1 cellular context compared by ENCODE assay signal in the genomic region with DNA sequence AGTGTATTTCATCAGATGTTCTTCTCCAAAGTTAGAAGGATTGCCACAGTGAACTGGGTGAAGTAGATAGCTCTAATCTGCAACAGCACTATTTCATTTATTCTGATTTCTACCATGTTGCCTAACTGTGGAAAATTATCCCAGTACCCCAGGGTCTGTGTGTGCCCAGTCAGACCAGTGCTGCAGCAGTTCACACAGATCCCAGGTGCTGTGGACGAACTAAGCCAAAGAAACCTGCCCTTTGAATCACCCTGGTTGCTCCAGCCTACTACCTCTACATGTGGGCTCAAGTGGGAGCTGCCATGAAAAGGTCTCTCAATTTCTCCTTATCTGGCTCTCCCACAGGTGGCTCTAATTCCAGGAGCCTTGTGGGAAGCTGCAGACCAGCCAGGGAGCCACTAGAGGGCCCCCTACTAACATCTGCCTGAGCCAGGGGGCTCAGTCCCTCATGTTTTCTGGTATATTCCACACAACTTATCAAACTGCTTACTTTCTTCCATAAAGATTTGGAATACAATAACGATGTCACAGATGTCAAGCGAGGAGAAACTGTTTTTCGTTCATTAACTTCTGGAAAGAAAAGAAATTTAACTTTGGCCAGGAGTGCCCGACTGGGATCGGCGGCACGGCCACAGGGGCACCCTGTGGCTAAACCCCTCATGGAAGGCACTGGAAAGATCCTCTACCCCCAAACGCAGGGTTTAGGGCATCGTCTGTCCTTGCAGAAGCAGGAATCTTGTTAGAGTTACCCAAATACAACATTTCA.
TF ChIP-seq lines count a peak whose summit lies in the region.

No MANE protein-coding gene starts in this region.

TF ChIP-seq in K562, 482 proteins besides CTCF, POLR2A, EP300 and RAD21 (continued from another document):
- TF ChIP-seq, protein P1, sequence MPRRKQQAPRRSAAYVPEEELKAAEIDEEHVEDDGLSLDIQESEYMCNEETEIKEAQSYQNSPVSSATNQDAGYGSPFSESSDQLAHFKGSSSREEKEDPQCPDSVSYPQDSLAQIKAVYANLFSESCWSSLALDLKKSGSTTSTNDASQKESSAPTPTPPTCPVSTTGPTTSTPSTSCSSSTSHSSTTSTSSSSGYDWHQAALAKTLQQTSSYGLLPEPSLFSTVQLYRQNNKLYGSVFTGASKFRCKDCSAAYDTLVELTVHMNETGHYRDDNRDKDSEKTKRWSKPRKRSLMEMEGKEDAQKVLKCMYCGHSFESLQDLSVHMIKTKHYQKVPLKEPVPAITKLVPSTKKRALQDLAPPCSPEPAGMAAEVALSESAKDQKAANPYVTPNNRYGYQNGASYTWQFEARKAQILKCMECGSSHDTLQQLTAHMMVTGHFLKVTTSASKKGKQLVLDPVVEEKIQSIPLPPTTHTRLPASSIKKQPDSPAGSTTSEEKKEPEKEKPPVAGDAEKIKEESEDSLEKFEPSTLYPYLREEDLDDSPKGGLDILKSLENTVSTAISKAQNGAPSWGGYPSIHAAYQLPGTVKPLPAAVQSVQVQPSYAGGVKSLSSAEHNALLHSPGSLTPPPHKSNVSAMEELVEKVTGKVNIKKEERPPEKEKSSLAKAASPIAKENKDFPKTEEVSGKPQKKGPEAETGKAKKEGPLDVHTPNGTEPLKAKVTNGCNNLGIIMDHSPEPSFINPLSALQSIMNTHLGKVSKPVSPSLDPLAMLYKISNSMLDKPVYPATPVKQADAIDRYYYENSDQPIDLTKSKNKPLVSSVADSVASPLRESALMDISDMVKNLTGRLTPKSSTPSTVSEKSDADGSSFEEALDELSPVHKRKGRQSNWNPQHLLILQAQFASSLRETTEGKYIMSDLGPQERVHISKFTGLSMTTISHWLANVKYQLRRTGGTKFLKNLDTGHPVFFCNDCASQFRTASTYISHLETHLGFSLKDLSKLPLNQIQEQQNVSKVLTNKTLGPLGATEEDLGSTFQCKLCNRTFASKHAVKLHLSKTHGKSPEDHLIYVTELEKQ (CRISPR knock-in tag; IDR thresholded peaks at IDR 0.05): no peak
- TF ChIP-seq, protein P2, sequence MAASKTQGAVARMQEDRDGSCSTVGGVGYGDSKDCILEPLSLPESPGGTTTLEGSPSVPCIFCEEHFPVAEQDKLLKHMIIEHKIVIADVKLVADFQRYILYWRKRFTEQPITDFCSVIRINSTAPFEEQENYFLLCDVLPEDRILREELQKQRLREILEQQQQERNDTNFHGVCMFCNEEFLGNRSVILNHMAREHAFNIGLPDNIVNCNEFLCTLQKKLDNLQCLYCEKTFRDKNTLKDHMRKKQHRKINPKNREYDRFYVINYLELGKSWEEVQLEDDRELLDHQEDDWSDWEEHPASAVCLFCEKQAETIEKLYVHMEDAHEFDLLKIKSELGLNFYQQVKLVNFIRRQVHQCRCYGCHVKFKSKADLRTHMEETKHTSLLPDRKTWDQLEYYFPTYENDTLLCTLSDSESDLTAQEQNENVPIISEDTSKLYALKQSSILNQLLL (CRISPR knock-in tag; IDR thresholded peaks at IDR 0.05; ENCODE audit: borderline replicate concordance): no peak
- TF ChIP-seq CBX5 (IDR thresholded peaks at IDR 0.05; ENCODE audit: borderline replicate concordance, low read depth) (no peak), THRAP3 (IDR thresholded peaks at IDR 0.05; ENCODE audit: borderline replicate concordance) (no peak), SMARCA4 (IDR thresholded peaks at IDR 0.05) (no peak), ZSCAN32 (CRISPR knock-in tag; IDR thresholded peaks at IDR 0.05) (no peak), BDP1 (IDR thresholded peaks at IDR 0.05; ENCODE audit: insufficient read depth, insufficient read length) (no peak), RHOXF2B (CRISPR knock-in tag; conservative IDR thresholded peaks at IDR 0.05) (no peak), NR1H2 (CRISPR knock-in tag; IDR thresholded peaks at IDR 0.05) (no peak), SMARCA5 (IDR thresholded peaks at IDR 0.05) (no peak), KDM1A (IDR thresholded peaks at IDR 0.05) (no peak), TEAD4 (IDR thresholded peaks at IDR 0.05; ENCODE audit: low read length) (peak; percentile 55), TEAD4 (CRISPR knock-in tag; IDR thresholded peaks at IDR 0.05; ENCODE audit: borderline replicate concordance) (no peak), SREBF1 (IDR thresholded peaks at IDR 0.05; ENCODE audit: borderline replicate concordance, low read depth, low read length) (no peak), MCM3 (IDR thresholded peaks at IDR 0.05) (no peak), ZNF175 (CRISPR knock-in tag; IDR thresholded peaks at IDR 0.05; ENCODE audit: low read depth) (0 out of 2 replicates have a peak, but pooled peaks have one; percentile 19), ZNF830 (CRISPR knock-in tag; IDR thresholded peaks at IDR 0.05) (no peak), CBFB (CRISPR knock-in tag; IDR thresholded peaks at IDR 0.05) (no peak), ZNF24 (IDR thresholded peaks at IDR 0.05) (0 out of 2 replicates have a peak, but pooled peaks have one; percentile 25), TAL1 (IDR thresholded peaks at IDR 0.05) (peak; percentile 50), BCL6 (CRISPR knock-in tag; IDR thresholded peaks at IDR 0.05) (no peak), CHD1 (IDR thresholded peaks at IDR 0.05; ENCODE audit: low read length) (no peak), NCOR1 (IDR thresholded peaks at IDR 0.05) (no peak), MEF2A (IDR thresholded peaks at IDR 0.05; ENCODE audit: control insufficient read depth, low read depth, low read length) (no peak), CCNT2 (IDR thresholded peaks at IDR 0.05; ENCODE audit: borderline replicate concordance, extremely low read depth, insufficient read length, low read depth, low read length) (no peak), ZNF583 (CRISPR knock-in tag; IDR thresholded peaks at IDR 0.05) (no peak), CTBP1 (IDR thresholded peaks at IDR 0.05; ENCODE audit: borderline replicate concordance) (peak; percentile 16; the same call in 1 of the 2 replicates), LARP7 (IDR thresholded peaks at IDR 0.05) (no peak), SAFB (IDR thresholded peaks at IDR 0.05; ENCODE audit: borderline replicate concordance, low read depth, low read length) (no peak), MAZ (CRISPR knock-in tag; conservative IDR thresholded peaks at IDR 0.05 in 1 of 2, IDR thresholded peaks at IDR 0.05 in 1 of 2) (peak; percentile 43 to 75; a peak in 2 of 4 replicates), HDAC3 (IDR thresholded peaks at IDR 0.05; ENCODE audit: borderline replicate concordance, partially characterized antibody) (no peak), NUFIP1 (IDR thresholded peaks at IDR 0.05; ENCODE audit: partially characterized antibody) (no peak), ZNF445 (CRISPR knock-in tag; IDR thresholded peaks at IDR 0.05; ENCODE audit: low read depth) (no peak), MECOM (CRISPR knock-in tag; IDR thresholded peaks at IDR 0.05) (no peak)
- TF ChIP-seq, protein P3, sequence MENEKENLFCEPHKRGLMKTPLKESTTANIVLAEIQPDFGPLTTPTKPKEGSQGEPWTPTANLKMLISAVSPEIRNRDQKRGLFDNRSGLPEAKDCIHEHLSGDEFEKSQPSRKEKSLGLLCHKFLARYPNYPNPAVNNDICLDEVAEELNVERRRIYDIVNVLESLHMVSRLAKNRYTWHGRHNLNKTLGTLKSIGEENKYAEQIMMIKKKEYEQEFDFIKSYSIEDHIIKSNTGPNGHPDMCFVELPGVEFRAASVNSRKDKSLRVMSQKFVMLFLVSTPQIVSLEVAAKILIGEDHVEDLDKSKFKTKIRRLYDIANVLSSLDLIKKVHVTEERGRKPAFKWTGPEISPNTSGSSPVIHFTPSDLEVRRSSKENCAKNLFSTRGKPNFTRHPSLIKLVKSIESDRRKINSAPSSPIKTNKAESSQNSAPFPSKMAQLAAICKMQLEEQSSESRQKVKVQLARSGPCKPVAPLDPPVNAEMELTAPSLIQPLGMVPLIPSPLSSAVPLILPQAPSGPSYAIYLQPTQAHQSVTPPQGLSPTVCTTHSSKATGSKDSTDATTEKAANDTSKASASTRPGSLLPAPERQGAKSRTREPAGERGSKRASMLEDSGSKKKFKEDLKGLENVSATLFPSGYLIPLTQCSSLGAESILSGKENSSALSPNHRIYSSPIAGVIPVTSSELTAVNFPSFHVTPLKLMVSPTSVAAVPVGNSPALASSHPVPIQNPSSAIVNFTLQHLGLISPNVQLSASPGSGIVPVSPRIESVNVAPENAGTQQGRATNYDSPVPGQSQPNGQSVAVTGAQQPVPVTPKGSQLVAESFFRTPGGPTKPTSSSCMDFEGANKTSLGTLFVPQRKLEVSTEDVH (IDR thresholded peaks at IDR 0.05; ENCODE audit: low read depth, partially characterized antibody): no peak
- TF ChIP-seq, protein P4, sequence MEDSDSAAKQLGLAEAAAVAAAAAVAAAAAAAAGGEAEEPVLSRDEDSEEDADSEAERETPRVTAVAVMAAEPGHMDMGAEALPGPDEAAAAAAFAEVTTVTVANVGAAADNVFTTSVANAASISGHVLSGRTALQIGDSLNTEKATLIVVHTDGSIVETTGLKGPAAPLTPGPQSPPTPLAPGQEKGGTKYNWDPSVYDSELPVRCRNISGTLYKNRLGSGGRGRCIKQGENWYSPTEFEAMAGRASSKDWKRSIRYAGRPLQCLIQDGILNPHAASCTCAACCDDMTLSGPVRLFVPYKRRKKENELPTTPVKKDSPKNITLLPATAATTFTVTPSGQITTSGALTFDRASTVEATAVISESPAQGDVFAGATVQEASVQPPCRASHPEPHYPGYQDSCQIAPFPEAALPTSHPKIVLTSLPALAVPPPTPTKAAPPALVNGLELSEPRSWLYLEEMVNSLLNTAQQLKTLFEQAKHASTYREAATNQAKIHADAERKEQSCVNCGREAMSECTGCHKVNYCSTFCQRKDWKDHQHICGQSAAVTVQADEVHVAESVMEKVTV (CRISPR knock-in tag; IDR thresholded peaks at IDR 0.05): peak; percentile 75
- TF ChIP-seq, protein P5, sequence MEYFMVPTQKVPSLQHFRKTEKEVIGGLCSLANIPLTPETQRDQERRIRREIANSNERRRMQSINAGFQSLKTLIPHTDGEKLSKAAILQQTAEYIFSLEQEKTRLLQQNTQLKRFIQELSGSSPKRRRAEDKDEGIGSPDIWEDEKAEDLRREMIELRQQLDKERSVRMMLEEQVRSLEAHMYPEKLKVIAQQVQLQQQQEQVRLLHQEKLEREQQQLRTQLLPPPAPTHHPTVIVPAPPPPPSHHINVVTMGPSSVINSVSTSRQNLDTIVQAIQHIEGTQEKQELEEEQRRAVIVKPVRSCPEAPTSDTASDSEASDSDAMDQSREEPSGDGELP (CRISPR knock-in tag; IDR thresholded peaks at IDR 0.05; ENCODE audit: borderline replicate concordance): peak; percentile 61; the same call in 1 of the 2 replicates
- TF ChIP-seq, protein P6, sequence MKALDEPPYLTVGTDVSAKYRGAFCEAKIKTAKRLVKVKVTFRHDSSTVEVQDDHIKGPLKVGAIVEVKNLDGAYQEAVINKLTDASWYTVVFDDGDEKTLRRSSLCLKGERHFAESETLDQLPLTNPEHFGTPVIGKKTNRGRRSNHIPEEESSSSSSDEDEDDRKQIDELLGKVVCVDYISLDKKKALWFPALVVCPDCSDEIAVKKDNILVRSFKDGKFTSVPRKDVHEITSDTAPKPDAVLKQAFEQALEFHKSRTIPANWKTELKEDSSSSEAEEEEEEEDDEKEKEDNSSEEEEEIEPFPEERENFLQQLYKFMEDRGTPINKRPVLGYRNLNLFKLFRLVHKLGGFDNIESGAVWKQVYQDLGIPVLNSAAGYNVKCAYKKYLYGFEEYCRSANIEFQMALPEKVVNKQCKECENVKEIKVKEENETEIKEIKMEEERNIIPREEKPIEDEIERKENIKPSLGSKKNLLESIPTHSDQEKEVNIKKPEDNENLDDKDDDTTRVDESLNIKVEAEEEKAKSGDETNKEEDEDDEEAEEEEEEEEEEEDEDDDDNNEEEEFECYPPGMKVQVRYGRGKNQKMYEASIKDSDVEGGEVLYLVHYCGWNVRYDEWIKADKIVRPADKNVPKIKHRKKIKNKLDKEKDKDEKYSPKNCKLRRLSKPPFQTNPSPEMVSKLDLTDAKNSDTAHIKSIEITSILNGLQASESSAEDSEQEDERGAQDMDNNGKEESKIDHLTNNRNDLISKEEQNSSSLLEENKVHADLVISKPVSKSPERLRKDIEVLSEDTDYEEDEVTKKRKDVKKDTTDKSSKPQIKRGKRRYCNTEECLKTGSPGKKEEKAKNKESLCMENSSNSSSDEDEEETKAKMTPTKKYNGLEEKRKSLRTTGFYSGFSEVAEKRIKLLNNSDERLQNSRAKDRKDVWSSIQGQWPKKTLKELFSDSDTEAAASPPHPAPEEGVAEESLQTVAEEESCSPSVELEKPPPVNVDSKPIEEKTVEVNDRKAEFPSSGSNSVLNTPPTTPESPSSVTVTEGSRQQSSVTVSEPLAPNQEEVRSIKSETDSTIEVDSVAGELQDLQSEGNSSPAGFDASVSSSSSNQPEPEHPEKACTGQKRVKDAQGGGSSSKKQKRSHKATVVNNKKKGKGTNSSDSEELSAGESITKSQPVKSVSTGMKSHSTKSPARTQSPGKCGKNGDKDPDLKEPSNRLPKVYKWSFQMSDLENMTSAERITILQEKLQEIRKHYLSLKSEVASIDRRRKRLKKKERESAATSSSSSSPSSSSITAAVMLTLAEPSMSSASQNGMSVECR (CRISPR knock-in tag; IDR thresholded peaks at IDR 0.05): no peak
- TF ChIP-seq, protein P7, sequence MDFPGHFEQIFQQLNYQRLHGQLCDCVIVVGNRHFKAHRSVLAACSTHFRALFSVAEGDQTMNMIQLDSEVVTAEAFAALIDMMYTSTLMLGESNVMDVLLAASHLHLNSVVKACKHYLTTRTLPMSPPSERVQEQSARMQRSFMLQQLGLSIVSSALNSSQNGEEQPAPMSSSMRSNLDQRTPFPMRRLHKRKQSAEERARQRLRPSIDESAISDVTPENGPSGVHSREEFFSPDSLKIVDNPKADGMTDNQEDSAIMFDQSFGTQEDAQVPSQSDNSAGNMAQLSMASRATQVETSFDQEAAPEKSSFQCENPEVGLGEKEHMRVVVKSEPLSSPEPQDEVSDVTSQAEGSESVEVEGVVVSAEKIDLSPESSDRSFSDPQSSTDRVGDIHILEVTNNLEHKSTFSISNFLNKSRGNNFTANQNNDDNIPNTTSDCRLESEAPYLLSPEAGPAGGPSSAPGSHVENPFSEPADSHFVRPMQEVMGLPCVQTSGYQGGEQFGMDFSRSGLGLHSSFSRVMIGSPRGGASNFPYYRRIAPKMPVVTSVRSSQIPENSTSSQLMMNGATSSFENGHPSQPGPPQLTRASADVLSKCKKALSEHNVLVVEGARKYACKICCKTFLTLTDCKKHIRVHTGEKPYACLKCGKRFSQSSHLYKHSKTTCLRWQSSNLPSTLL (IDR thresholded peaks at IDR 0.05): no peak
- TF ChIP-seq, protein P8, sequence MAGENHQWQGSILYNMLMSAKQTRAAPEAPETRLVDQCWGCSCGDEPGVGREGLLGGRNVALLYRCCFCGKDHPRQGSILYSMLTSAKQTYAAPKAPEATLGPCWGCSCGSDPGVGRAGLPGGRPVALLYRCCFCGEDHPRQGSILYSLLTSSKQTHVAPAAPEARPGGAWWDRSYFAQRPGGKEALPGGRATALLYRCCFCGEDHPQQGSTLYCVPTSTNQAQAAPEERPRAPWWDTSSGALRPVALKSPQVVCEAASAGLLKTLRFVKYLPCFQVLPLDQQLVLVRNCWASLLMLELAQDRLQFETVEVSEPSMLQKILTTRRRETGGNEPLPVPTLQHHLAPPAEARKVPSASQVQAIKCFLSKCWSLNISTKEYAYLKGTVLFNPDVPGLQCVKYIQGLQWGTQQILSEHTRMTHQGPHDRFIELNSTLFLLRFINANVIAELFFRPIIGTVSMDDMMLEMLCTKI (IDR thresholded peaks at IDR 0.05; ENCODE audit: partially characterized antibody): no peak
